9 cellular contexts compared by ENCODE assay signal in genomic region chr16:31487076-31487719, GRCh38. TPM values are rescaled to one million over a fixed set of nuclear protein-coding genes. Genes with fewer than 3 reads are reported as not detected.
A peak's percentile ranks its signal among the peaks of the same experiment; 100 is the strongest.
DNase-seq lines count a peak whose midpoint lies in the region; ATAC-seq and TF ChIP-seq lines count a peak whose summit lies in the region.
"Had no signal": no experiment of that assay in that cellular context is flagged by ENCODE, and none has a peak within 500 bp of the region (broad histone marks: within the 10 kb centered on the region; RNA-seq: fewer than 3 reads in every experiment).

No MANE protein-coding gene starts in this region.

- no peak for DNase-seq in T-helper 1 cell
- no peak for DNase-seq in ascending aorta (ENCODE audit: low spot score in 2 of 2)
- DNase-seq in thyroid gland, result no peak
- DNase-seq in NCI-H69 (lab: John Stamatoyannopoulos, UW), result no peak

- peak overlapping the region; percentile 84 for H3K4me3 Mint-ChIP-seq in T-helper 1 cell treated with Interleukin-12 subunit alpha and Interleukin-12 subunit beta and Interleukin-4 antibody, amounts not matched to agents 30 μg/mL and 1 μg/mL, for 36 hours

- H3K27me3 Mint-ChIP-seq in T-helper 1 cell treated with Interleukin-12 subunit alpha and Interleukin-12 subunit beta and Interleukin-4 antibody, amounts not matched to agents 30 μg/mL and 1 μg/mL, for 36 hours (ENCODE audit: low read depth), result peaks cover 15% of the 10 kb centered on the region

- H3K4me1 ChIP-seq in ascending aorta, result peaks cover 10 to 15% of the 10 kb centered on the region in 2 donors
- peaks cover 3 to 17% (median 11%) of the 10 kb centered on the region in 4 donors for H3K4me1 ChIP-seq in liver (ENCODE audit: control insufficient read depth in 4 of 4, insufficient read depth in 4 of 4, low read length in 3 of 4)
- H3K4me1 ChIP-seq in thyroid gland, result peaks cover 12 to 20% of the 10 kb centered on the region in 2 donors

- H3K4me1 Mint-ChIP-seq in T-helper 1 cell treated with Interleukin-12 subunit alpha and Interleukin-12 subunit beta and Interleukin-4 antibody, amounts not matched to agents 30 μg/mL and 1 μg/mL, for 36 hours (ENCODE audit: low read depth), result peaks cover 6% of the 10 kb centered on the region

- peaks cover 3 to 19% of the 10 kb centered on the region in 2 donors for H3K36me3 ChIP-seq in ascending aorta
- H3K36me3 ChIP-seq in liver (ENCODE audit: control insufficient read depth in 4 of 4, insufficient read depth in 3 of 4, low read depth in 1 of 4, low read length in 3 of 4), result peaks cover 0 to 19% (median 5%) of the 10 kb centered on the region in 4 donors
- peaks cover 0 to 4% of the 10 kb centered on the region in 2 donors for H3K36me3 ChIP-seq in thyroid gland

- no peak for ATAC-seq in GM19452 (IDR thresholded peaks at IDR 0.05; ENCODE audit: unreplicated experiment)
- ATAC-seq in activated CD4-positive, CD25-positive, alpha-beta regulatory T cell treated with anti-CD3 and anti-CD28 coated beads, Interleukin-2, amount 50 U/mL, for 24 hours, result no peak

- TF ChIP-seq RAD21 in liver (IDR thresholded peaks at IDR 0.05), result no peak

- peaks cover 8% of the 10 kb centered on the region for H3K36me3 Mint-ChIP-seq in T-helper 1 cell treated with Interleukin-12 subunit alpha and Interleukin-12 subunit beta and Interleukin-4 antibody, amounts not matched to agents 30 μg/mL and 1 μg/mL, for 36 hours (ENCODE audit: low read depth)

- 15% methylated on average over 48 of the region's 48 CpGs for WGBS in liver
- 32 to 65% methylated on average over 5 to 12 of the region's 48 CpGs for WGBS in thyroid gland, 2 donors

- H3K27ac ChIP-seq in ascending aorta (no peak overlapping the region), liver (ENCODE audit: low read depth in 1 of 2, low read length in 2 of 2) (no peak overlapping the region), thyroid gland (no peak overlapping the region)

- no peaks in the 10 kb centered on the region for H3K9me3 Mint-ChIP-seq in T-helper 1 cell treated with Interleukin-12 subunit alpha and Interleukin-12 subunit beta and Interleukin-4 antibody, amounts not matched to agents 30 μg/mL and 1 μg/mL, for 36 hours

- H3K9me3 ChIP-seq in ascending aorta (no peaks in the 10 kb centered on the region), liver (ENCODE audit: control insufficient read depth in 4 of 4, low read length in 3 of 4) (no peaks in the 10 kb centered on the region), thyroid gland (no peaks in the 10 kb centered on the region)

- TF ChIP-seq CTCF in ascending aorta (IDR thresholded peaks at IDR 0.05) (no peak), liver (IDR thresholded peaks at IDR 0.05; ENCODE audit: low read depth, low read length, missing input control) (no peak), thyroid gland (IDR thresholded peaks at IDR 0.05) (no peak)

- no peak overlapping the region for H3K9ac ChIP-seq in liver (ENCODE audit: low read depth in 1 of 2, low read length in 2 of 2)

- TF ChIP-seq POLR2A in thyroid gland (IDR thresholded peaks at IDR 0.05), result no peak

- peak overlapping the region; percentile 66 to 68 for H3K4me3 ChIP-seq in ascending aorta
- H3K4me3 ChIP-seq in liver (ENCODE audit: low read depth in 1 of 3, low read length in 3 of 3), result peak overlapping the region in 2 of 3 donors; percentile 45 to 54
- peak overlapping the region; percentile 14 to 51 (median 22) for H3K4me3 ChIP-seq in thyroid gland (replicated peaks in 1 of 3)

- no peak overlapping the region for H3K27ac Mint-ChIP-seq in T-helper 1 cell treated with Interleukin-12 subunit alpha and Interleukin-12 subunit beta and Interleukin-4 antibody, amounts not matched to agents 30 μg/mL and 1 μg/mL, for 36 hours

- H3K27me3 ChIP-seq in ascending aorta (no peaks in the 10 kb centered on the region), liver (ENCODE audit: control insufficient read depth in 4 of 4, insufficient read depth in 4 of 4, low read length in 3 of 4) (no peaks in the 10 kb centered on the region), thyroid gland (no peaks in the 10 kb centered on the region)

- intact Hi-C loops in ascending aorta (cut with DNase I) (no loop called here), thyroid gland (cut with DNase I) (no loop called here)

TF ChIP-seq in liver, 16 proteins besides CTCF, POLR2A, EP300 and RAD21:
- no peak for TF ChIP-seq HNF4G (IDR thresholded peaks at IDR 0.05)
- no peak for TF ChIP-seq HNF4A (conservative IDR thresholded peaks at IDR 0.05)
- no peak for TF ChIP-seq REST (IDR thresholded peaks at IDR 0.05)
- no peak for TF ChIP-seq FOXA1 (IDR thresholded peaks at IDR 0.05)
- no peak for TF ChIP-seq MAX (IDR thresholded peaks at IDR 0.05)
- no peak for TF ChIP-seq JUND (IDR thresholded peaks at IDR 0.05)
- TF ChIP-seq GABPA (IDR thresholded peaks at IDR 0.05 in 1 of 2, conservative IDR thresholded peaks at IDR 0.05 in 1 of 2), result no peak
- no peak for TF ChIP-seq RXRA (IDR thresholded peaks at IDR 0.05)
- no peak for TF ChIP-seq YY1 (IDR thresholded peaks at IDR 0.05)
TF ChIP-seq in liver: peak in this region for 0.

RNA-seq across cellular contexts. Expression of gene SLC5A2, which starts 4.3 kb away (rescaled TPM):
- total RNA-seq in ascending aorta (0.53 TPM), liver (under 1 TPM in 1 of 2 donors, not detected in 1; 0.14 TPM), thyroid gland (under 1 TPM in 1 of 4 donors, not detected in 3; 0.33 TPM)
- 1 to 10 TPM in 1 of 2 donors, under 1 TPM in 1; 0.93 to 8.1 TPM for polyA plus RNA-seq in liver
- total RNA-seq: myocyte had no signal

RNA-seq across cellular contexts. Expression of gene TGFB1I1, which starts 15.2 kb away (rescaled TPM):
- 325 TPM for total RNA-seq in ascending aorta
- total RNA-seq in liver, result 1 to 10 TPM; 4.2 to 6.8 TPM
- polyA plus RNA-seq in liver, result 1 to 10 TPM; 4.9 to 8.3 TPM
- 10 to 100 TPM; 11.0 to 23.5 (median 20.0) TPM for total RNA-seq in thyroid gland

RNA-seq across cellular contexts. Expression of gene RUSF1, which starts 21.0 kb away (rescaled TPM):
- total RNA-seq in ascending aorta (80.9 TPM), liver (10 to 100 TPM; 47.3 to 73.1 TPM), thyroid gland (100 to 1,000 TPM in 3 of 4 donors, 10 to 100 TPM in 1; 77.8 to 136 (median 129) TPM)
- 10 to 100 TPM; 21.8 to 51.7 TPM for polyA plus RNA-seq in liver

RNA-seq across cellular contexts. Expression of gene ARMC5, which starts 27.9 kb away (rescaled TPM):
- total RNA-seq in ascending aorta, result 10.0 TPM
- 10 to 100 TPM in 1 of 2 donors, 1 to 10 TPM in 1; 5.4 to 13.3 TPM for total RNA-seq in liver
- 10 to 100 TPM; 10.1 to 12.6 TPM for polyA plus RNA-seq in liver
- total RNA-seq in thyroid gland, result 10 to 100 TPM; 13.2 to 18.0 (median 15.3) TPM

RNA-seq across cellular contexts. Expression of gene AHSP, which starts 40.5 kb away (rescaled TPM):
- total RNA-seq in ascending aorta, result not detected
- 1,000 to 10,000 TPM in 1 of 2 donors, not detected in 1; 1,651 TPM for total RNA-seq in liver
- under 1 TPM in 1 of 2 donors, not detected in 1; 0.48 TPM for polyA plus RNA-seq in liver
- not detected for total RNA-seq in thyroid gland
- total RNA-seq: myocyte had no signal

Comparison
In these comparisons a context has a peak if more than half of its experiments do, and no peak if none do; other contexts are left out.
1. RNA of gene TGFB1I1, which starts 15.2 kb away (total RNA-seq): 325 TPM in ascending aorta (single experiment); 11.0 to 23.5 TPM in thyroid gland and 4.2 to 6.8 TPM in liver; every median in the first group is over 10 times any median in the second.
2. Peak in every context shown above with its lines, with median percentiles within 50 percentile points of each other: H3K4me3 ChIP-seq.